In the genomic region with DNA sequence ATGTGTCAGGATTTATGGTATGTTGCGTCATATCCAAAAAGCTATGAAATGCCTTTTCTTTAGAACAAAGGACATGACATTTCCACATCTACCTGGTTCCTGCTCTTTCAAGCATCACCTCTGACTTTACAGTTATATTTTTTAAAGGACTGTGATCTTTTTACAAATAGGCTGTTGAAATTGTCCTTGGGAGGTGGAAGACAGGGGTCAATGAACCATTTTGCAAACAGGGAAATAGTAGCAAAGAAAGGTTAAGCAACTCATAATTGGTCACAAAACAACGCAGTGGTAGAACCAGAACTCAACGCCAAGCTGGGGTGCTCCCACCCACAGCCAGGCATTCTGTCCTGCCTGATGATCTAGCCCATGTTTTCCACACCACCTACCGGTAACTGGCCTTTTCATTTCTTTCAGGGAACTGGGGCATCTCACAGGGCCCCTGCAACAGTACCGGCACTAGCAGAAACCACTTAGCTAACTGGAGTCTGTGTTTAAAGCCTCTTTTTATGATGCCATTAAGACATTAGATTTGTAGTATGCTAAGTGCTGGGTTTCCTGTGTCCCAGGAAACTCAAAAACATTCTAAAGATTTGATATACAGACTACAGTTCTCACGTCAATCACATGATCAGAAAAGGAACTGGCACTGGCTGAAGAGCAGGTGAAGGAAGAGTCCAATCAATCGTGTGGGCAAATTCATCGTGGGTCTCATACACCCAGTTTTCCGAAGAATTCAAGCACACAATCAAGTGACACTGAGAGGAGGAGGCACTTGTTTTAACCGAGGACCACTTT, we compare ENCODE assay signal across 1 cellular context.
A peak's percentile ranks its signal among the peaks of the same experiment; 100 is the strongest.
TF ChIP-seq lines count a peak whose summit lies in the region.

No MANE protein-coding gene starts in this region.

TF ChIP-seq in GM12878, 131 proteins besides CTCF, POLR2A, EP300 and RAD21 (continued from another document):
- TF ChIP-seq, protein P1, sequence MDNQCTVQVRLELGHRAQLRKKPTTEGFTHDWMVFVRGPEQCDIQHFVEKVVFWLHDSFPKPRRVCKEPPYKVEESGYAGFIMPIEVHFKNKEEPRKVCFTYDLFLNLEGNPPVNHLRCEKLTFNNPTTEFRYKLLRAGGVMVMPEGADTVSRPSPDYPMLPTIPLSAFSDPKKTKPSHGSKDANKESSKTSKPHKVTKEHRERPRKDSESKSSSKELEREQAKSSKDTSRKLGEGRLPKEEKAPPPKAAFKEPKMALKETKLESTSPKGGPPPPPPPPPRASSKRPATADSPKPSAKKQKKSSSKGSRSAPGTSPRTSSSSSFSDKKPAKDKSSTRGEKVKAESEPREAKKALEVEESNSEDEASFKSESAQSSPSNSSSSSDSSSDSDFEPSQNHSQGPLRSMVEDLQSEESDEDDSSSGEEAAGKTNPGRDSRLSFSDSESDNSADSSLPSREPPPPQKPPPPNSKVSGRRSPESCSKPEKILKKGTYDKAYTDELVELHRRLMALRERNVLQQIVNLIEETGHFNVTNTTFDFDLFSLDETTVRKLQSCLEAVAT (IDR thresholded peaks at IDR 0.05): 0 out of 2 replicates have a peak, but pooled peaks have one; percentile 17
- TF ChIP-seq IKZF1 (conservative IDR thresholded peaks at IDR 0.05) (0 out of 2 replicates have a peak, but pooled peaks have one; percentile 17), RUNX3 (IDR thresholded peaks at IDR 0.05; ENCODE audit: low read length) (0 out of 2 replicates have a peak, but pooled peaks have one; percentile 13), CBX5 (IDR thresholded peaks at IDR 0.05; ENCODE audit: low read depth) (peak; percentile 55; the same call in 1 of the 2 replicates)
TF ChIP-seq in GM12878: peak in this region for 16.
